ENCODE assay signal across 17 cellular contexts in genomic region chr3:25174251-25174650, GRCh38.
DNase-seq lines count a peak whose midpoint lies in the region; ATAC-seq and TF ChIP-seq lines count a peak whose summit lies in the region.
"Had no signal": no experiment of that assay in that cellular context is flagged by ENCODE, and none has a peak within 500 bp of the region (broad histone marks: within the 10 kb centered on the region; RNA-seq: fewer than 3 reads in every experiment).

No MANE protein-coding gene starts in this region.

- ATAC-seq in GM19328 (IDR thresholded peaks at IDR 0.05; ENCODE audit: unreplicated experiment): no peak
- ATAC-seq in activated T-cell treated with anti-CD3 and anti-CD28 coated beads, Interleukin-2, amount 50 U/mL, for 72 hours (replicated peaks in 1 of 2): no peak
- ATAC-seq: HCT116 had no signal

- no peak for TF ChIP-seq CTCF in nephron progenitor cell (IDR thresholded peaks at IDR 0.05)

- peaks cover 18% of the 10 kb centered on the region for H3K4me1 Mint-ChIP-seq in nephron progenitor cell
- H3K4me1 Mint-ChIP-seq in activated T-cell treated with anti-CD3 and anti-CD28 coated beads, Interleukin-2, amount 50 U/mL, for 72 hours (ENCODE audit: low read depth): no peaks in the 10 kb centered on the region
- H3K4me1 Mint-ChIP-seq: CD4-positive, alpha-beta memory T cell had no signal

- H3K4me3 Mint-ChIP-seq in nephron progenitor cell: no peak overlapping the region
- no peak overlapping the region for H3K4me3 Mint-ChIP-seq in activated T-cell treated with anti-CD3 and anti-CD28 coated beads, Interleukin-2, amount 50 U/mL, for 72 hours
- H3K4me3 Mint-ChIP-seq: CD4-positive, alpha-beta memory T cell had no signal

- H3K36me3 Mint-ChIP-seq in nephron progenitor cell (ENCODE audit: low read depth): no peaks in the 10 kb centered on the region
- H3K36me3 Mint-ChIP-seq in activated T-cell treated with anti-CD3 and anti-CD28 coated beads, Interleukin-2, amount 50 U/mL, for 72 hours (ENCODE audit: insufficient read depth in 2 of 2): no peaks in the 10 kb centered on the region
- H3K36me3 Mint-ChIP-seq: CD4-positive, alpha-beta memory T cell had no signal

- H3K27ac ChIP-seq in trophoblast cell (ENCODE audit: low read depth, low read length): no peak overlapping the region
- H3K27ac ChIP-seq: GM23248 had no signal

- H3K23ac ChIP-seq in trophoblast cell (ENCODE audit: low read length): no peak overlapping the region

- H2AFZ ChIP-seq in trophoblast cell (ENCODE audit: insufficient read depth, low read length, poor library complexity): no peak overlapping the region
- H2AFZ ChIP-seq: GM23248 had no signal

- H3K4me2 ChIP-seq in trophoblast cell (ENCODE audit: low read length): no peak overlapping the region

- H2AK5ac ChIP-seq in trophoblast cell (ENCODE audit: low read length): no peak overlapping the region

- no peak overlapping the region for H3K4ac ChIP-seq in trophoblast cell (ENCODE audit: low read depth, low read length)

- no peaks in the 10 kb centered on the region for H3K36me3 ChIP-seq in trophoblast cell (ENCODE audit: control insufficient read depth in 1 of 2, insufficient read depth in 2 of 2, low read length in 2 of 2)

- peaks cover 7% of the 10 kb centered on the region for H3K27me3 Mint-ChIP-seq in nephron progenitor cell (ENCODE audit: low read depth, poor library complexity)
- H3K27me3 Mint-ChIP-seq in activated T-cell treated with anti-CD3 and anti-CD28 coated beads, Interleukin-2, amount 50 U/mL, for 72 hours (ENCODE audit: low read depth): no peaks in the 10 kb centered on the region
- H3K27me3 Mint-ChIP-seq: CD4-positive, alpha-beta memory T cell had no signal

- no peak overlapping the region for H2BK5ac ChIP-seq in trophoblast cell (ENCODE audit: low read depth, low read length, poor library complexity)

- H4K91ac ChIP-seq in trophoblast cell (ENCODE audit: low read depth, low read length): peak overlapping the region; percentile 38

- no peak overlapping the region for H3K4me3 ChIP-seq in trophoblast cell (ENCODE audit: low read depth, low read length)
- H3K4me3 ChIP-seq: GM23248 had no signal

- H3K14ac ChIP-seq in trophoblast cell (ENCODE audit: low read length): no peak overlapping the region

- peaks cover 22% of the 10 kb centered on the region for H3K79me1 ChIP-seq in trophoblast cell (ENCODE audit: low read length)

- WGBS in trophoblast cell (ENCODE audit: extremely low coverage, insufficient coverage, insufficient read length): no CpG with 5 or more reads among the region's 13 CpGs

- no peaks in the 10 kb centered on the region for H3K9me3 ChIP-seq in trophoblast cell (ENCODE audit: insufficient read depth, low read depth, low read length)

- peak overlapping the region; percentile 37 for H2BK12ac ChIP-seq in trophoblast cell (ENCODE audit: low read length)

- H3K4me1 ChIP-seq in trophoblast cell (ENCODE audit: control insufficient read depth in 1 of 2, insufficient read depth in 2 of 2, low read length in 2 of 2): peaks cover 3 to 4% of the 10 kb centered on the region in 2 experiments

- H4K12ac ChIP-seq in trophoblast cell (ENCODE audit: low read depth, low read length): no peak overlapping the region

- H2BK120ac ChIP-seq in trophoblast cell (ENCODE audit: insufficient read depth, low read length, poor library complexity): no peak overlapping the region

- no peaks in the 10 kb centered on the region for H3K27me3 ChIP-seq in trophoblast cell (ENCODE audit: insufficient read depth, low read length)

- H3K79me2 ChIP-seq in trophoblast cell (ENCODE audit: control insufficient read depth, insufficient read depth, low read length, poor library complexity): no peaks in the 10 kb centered on the region

- DNase-seq in SW480 (ENCODE audit: low spot score): peak; percentile 23
- no peak for DNase-seq in nephron progenitor cell
- no peak for DNase-seq in trophoblast cell
- DNase-seq in activated T-cell treated with anti-CD3 and anti-CD28 coated beads, Interleukin-2, amount 50 U/mL, for 72 hours: no peak
- no peak for DNase-seq in DMS 273 (lab: John Stamatoyannopoulos, UW; ENCODE audit: unreplicated experiment)
- DNase-seq: C1 segment of cervical spinal cord; Calu3; CD4-positive, alpha-beta memory T cell; COR-L47; DMS153; DND-41; EL; GDM1; GM23248; H9 had no signal

- peaks cover under 1% of the 10 kb centered on the region for H3K9me3 Mint-ChIP-seq in nephron progenitor cell
- H3K9me3 Mint-ChIP-seq in activated T-cell treated with anti-CD3 and anti-CD28 coated beads, Interleukin-2, amount 50 U/mL, for 72 hours: peaks cover 2 to 8% of the 10 kb centered on the region in 2 donors
- H3K9me3 Mint-ChIP-seq: H9 had no signal

- no peak overlapping the region for H3K18ac ChIP-seq in trophoblast cell (ENCODE audit: low read length)

- no peak overlapping the region for H3K9ac ChIP-seq in trophoblast cell (ENCODE audit: low read length)
- H3K9ac ChIP-seq: GM23248 had no signal

- peak overlapping the region; percentile 67 for H3K27ac Mint-ChIP-seq in nephron progenitor cell
- H3K27ac Mint-ChIP-seq in activated T-cell treated with anti-CD3 and anti-CD28 coated beads, Interleukin-2, amount 50 U/mL, for 72 hours: no peak overlapping the region
- H3K27ac Mint-ChIP-seq: CD4-positive, alpha-beta memory T cell had no signal

- no peak overlapping the region for H4K8ac ChIP-seq in trophoblast cell (ENCODE audit: low read depth, low read length)
